Comparison of ENCODE assay signal across 26 cellular contexts in the genomic region with DNA sequence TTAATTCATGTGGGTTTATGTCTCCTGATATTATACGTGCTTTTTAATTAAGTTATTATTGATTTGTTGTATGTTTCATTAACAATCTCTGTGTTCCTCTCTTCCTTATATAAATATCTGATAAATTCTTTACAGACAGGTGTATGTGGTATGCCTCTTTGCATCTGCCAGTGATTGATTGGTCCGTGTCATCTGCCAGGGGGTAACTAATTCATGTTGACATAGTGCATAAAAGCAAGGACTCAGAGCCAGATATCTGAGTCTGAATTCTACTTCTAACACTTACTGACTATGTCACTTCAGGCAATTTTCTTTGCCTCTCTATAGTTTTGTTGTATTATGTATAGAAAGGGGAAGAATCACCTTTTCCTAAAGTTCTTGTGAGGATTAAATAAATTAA.
"Had no signal": no experiment of that assay in that cellular context is flagged by ENCODE, and none has a peak within 500 bp of the region (broad histone marks: within the 10 kb centered on the region; RNA-seq: fewer than 3 reads in every experiment).

No MANE protein-coding gene starts in this region.

- DNase-seq: activated B cell treated with CpG ODN at 0.5 μM for 24 hours; activated CD4-positive, alpha-beta T cell treated with anti-CD3 and anti-CD28 coated beads for 48 hours; activated CD4-positive, alpha-beta T cell treated with anti-CD3 and anti-CD28 coated beads, Interleukin-2, amount 50 U/mL, for 1 hour; activated CD4-positive, alpha-beta T cell treated with anti-CD3 and anti-CD28 coated beads, Interleukin-2, amount 50 U/mL, for 48 hours; activated CD8-positive, alpha-beta memory T cell treated with anti-CD3 and anti-CD28 coated beads for 24 hours; activated CD8-positive, alpha-beta T cell treated with anti-CD3 and anti-CD28 coated beads for 36 hours; activated effector memory CD4-positive, alpha-beta T cell treated with Interleukin-2 at 50 U/mL for 16 hours; activated gamma-delta T cell treated with Interleukin-2 at 50 U/mL for 16 hours; activated naive CD4-positive, alpha-beta T cell treated with anti-CD3 and anti-CD28 coated beads, Interleukin-2, amount 50 U/mL, for 16 hours; activated naive CD4-positive, alpha-beta T cell treated with Interleukin-2 at 50 U/mL for 16 hours; activated T-cell treated with anti-CD3 and anti-CD28 coated beads, Interleukin-2, amount 50 U/mL, for 4 hours; amniotic stem cell; anterior cingulate cortex; brain microvascular endothelial cell; dorsolateral prefrontal cortex; effector memory CD4-positive, alpha-beta T cell; endodermal cell; foreskin fibroblast; head of caudate nucleus; hippocampal formation; T1000; WERI-Rb-1 had no signal

- H3K27ac ChIP-seq: brain microvascular endothelial cell, coronary artery, dorsolateral prefrontal cortex, WERI-Rb-1 had no signal

- H3K4me3 ChIP-seq: coronary artery, dorsolateral prefrontal cortex had no signal

- ATAC-seq: activated CD4-positive, CD25-positive, alpha-beta regulatory T cell treated with anti-CD3 and anti-CD28 coated beads, Interleukin-2, amount 50 U/mL, for 24 hours; activated CD8-positive, alpha-beta T cell treated with anti-CD3 and anti-CD28 coated beads for 36 hours; activated T-cell treated with anti-CD3 and anti-CD28 coated beads, Interleukin-2, amount 50 U/mL, for 4 hours; activated T-helper 17 cell treated with anti-CD3 and anti-CD28 coated beads, Interleukin-2, amount 50 U/mL, for 72 hours; esophagus mucosa had no signal

- H3K27me3 ChIP-seq: brain microvascular endothelial cell, dorsolateral prefrontal cortex had no signal

- H3K36me3 ChIP-seq: brain microvascular endothelial cell, WERI-Rb-1 had no signal
